ENCODE assay signal across 8 cellular contexts in the genomic region with DNA sequence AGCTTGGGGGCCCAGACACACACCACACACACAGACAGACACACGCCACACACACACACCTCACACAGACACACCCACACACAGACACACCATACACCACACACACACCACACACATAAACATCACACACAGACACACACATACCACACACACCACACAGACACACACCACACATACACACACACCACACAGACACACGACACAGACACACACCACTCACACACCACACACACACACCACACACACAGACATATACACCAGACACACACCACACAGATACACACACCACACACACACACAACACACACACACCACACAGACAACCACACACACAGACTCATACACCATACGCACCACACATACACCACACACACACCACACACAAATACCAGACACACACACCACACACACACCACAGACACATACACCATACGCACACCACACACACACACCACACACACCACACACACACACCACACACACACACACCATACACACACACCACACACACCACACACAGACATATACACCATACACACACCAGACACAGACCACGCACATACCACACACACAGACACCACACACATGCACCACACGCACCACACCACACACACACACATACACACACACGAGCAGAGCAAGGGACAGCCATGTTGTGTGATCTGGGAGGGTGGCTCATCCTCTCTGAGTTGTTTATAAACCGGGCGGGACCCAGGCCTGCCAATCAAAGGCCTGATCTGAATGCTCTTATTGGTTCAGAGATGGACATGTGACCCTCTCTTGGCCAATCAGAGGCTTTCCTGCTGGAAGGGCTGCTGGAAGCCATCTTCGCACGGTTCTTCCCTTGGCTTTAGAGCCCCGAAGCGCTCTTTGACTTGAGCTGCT.
DNase-seq lines count a peak whose midpoint lies in the region; ATAC-seq and TF ChIP-seq lines count a peak whose summit lies in the region.

No MANE protein-coding gene starts in this region.

- CTCF ChIA-PET in HEK293 (lab: Yijun Ruan, JAX) = interaction anchor here (1.1 kb wide), 1 partner anchor 10 kb away, joined by 3 read pairs; no protein-coding TSS in a partner anchor

- H3K27ac Mint-ChIP-seq in T-helper 1 cell treated with Interleukin-12 subunit alpha and Interleukin-12 subunit beta and Interleukin-4 antibody, amounts not matched to agents 30 μg/mL and 1 μg/mL, for 36 hours = peak overlapping the region; percentile 43
- no peak overlapping the region for H3K27ac Mint-ChIP-seq in endodermal cell

- peaks cover 15% of the 10 kb centered on the region for H3K27me3 Mint-ChIP-seq in T-helper 1 cell treated with Interleukin-12 subunit alpha and Interleukin-12 subunit beta and Interleukin-4 antibody, amounts not matched to agents 30 μg/mL and 1 μg/mL, for 36 hours (ENCODE audit: low read depth)
- H3K27me3 Mint-ChIP-seq in endodermal cell (ENCODE audit: insufficient read depth) = peaks cover 22% of the 10 kb centered on the region

- no peak overlapping the region for H3K9ac ChIP-seq in endodermal cell (ENCODE audit: extremely low read depth, low read length, poor library complexity, severe bottlenecking)

- H3K4me3 Mint-ChIP-seq in T-helper 1 cell treated with Interleukin-12 subunit alpha and Interleukin-12 subunit beta and Interleukin-4 antibody, amounts not matched to agents 30 μg/mL and 1 μg/mL, for 36 hours = peak overlapping the region; percentile 53
- peak overlapping the region; percentile 0 for H3K4me3 Mint-ChIP-seq in endodermal cell

- H3K9me3 Mint-ChIP-seq in T-helper 1 cell treated with Interleukin-12 subunit alpha and Interleukin-12 subunit beta and Interleukin-4 antibody, amounts not matched to agents 30 μg/mL and 1 μg/mL, for 36 hours = no peaks in the 10 kb centered on the region
- no peaks in the 10 kb centered on the region for H3K9me3 Mint-ChIP-seq in endodermal cell

- peaks cover 11% of the 10 kb centered on the region for H3K4me1 Mint-ChIP-seq in T-helper 1 cell treated with Interleukin-12 subunit alpha and Interleukin-12 subunit beta and Interleukin-4 antibody, amounts not matched to agents 30 μg/mL and 1 μg/mL, for 36 hours (ENCODE audit: low read depth)
- H3K4me1 Mint-ChIP-seq in endodermal cell = peaks cover 4% of the 10 kb centered on the region

- H3K4me3 ChIP-seq in HEK293 (ENCODE audit: low read depth, low read length) (no peak overlapping the region), endodermal cell (ENCODE audit: low read length) (no peak overlapping the region)

- TF ChIP-seq CTCF in HEK293 (tag by site-specific recombination; IDR thresholded peaks at IDR 0.05) (no peak), endodermal cell (conservative IDR thresholded peaks at IDR 0.05) (no peak)

- ATAC-seq in GM19455 (IDR thresholded peaks at IDR 0.05; ENCODE audit: unreplicated experiment) (no peak), GM19467 (IDR thresholded peaks at IDR 0.05; ENCODE audit: unreplicated experiment) (no peak), GM21515 (IDR thresholded peaks at IDR 0.05; ENCODE audit: unreplicated experiment) (no peak)

- H3K4me1 ChIP-seq in HEK293 (ENCODE audit: control insufficient read depth, insufficient read depth, low read length) = no peaks in the 10 kb centered on the region
- H3K4me1 ChIP-seq in endodermal cell (ENCODE audit: control insufficient read depth, insufficient read depth, low read length) = no peaks in the 10 kb centered on the region

- H3K27ac ChIP-seq in HEK293 (ENCODE audit: extremely low read depth, low read depth, low read length) (no peak overlapping the region), endodermal cell (ENCODE audit: low read depth, low read length) (no peak overlapping the region)

- no peaks in the 10 kb centered on the region for H3K9me3 ChIP-seq in HEK293 (ENCODE audit: control insufficient read depth, insufficient read depth, low read depth, low read length)
- H3K9me3 ChIP-seq in endodermal cell (ENCODE audit: control insufficient read depth, low read length) = no peaks in the 10 kb centered on the region

- 93 to 98% methylated on average over 8 to 13 of the region's 13 CpGs for WGBS in endodermal cell (ENCODE audit: insufficient coverage in 1 of 2, insufficient read length in 1 of 2), 2 experiments

- peak; percentile 45 for DNase-seq in Caki2 (ENCODE audit: low read depth)
- DNase-seq in endodermal cell = peak; percentile 75
- DNase-seq in stimulated activated CD8-positive, alpha-beta memory T cell treated with anti-CD3 and anti-CD28 coated beads, Interleukin-4, amount 100 ng/mL, for 48 hours = peak; percentile 65

- POLR2A ChIA-PET in HEK293 (lab: Yijun Ruan, JAX) = no interaction called here

- H3K36me3 Mint-ChIP-seq in T-helper 1 cell treated with Interleukin-12 subunit alpha and Interleukin-12 subunit beta and Interleukin-4 antibody, amounts not matched to agents 30 μg/mL and 1 μg/mL, for 36 hours (ENCODE audit: low read depth) = peaks cover 2% of the 10 kb centered on the region
- no peaks in the 10 kb centered on the region for H3K36me3 Mint-ChIP-seq in endodermal cell (ENCODE audit: low read depth)

- H3K27me3 ChIP-seq in endodermal cell (ENCODE audit: control insufficient read depth, insufficient read depth, low read length, poor library complexity, severe bottlenecking) = no peaks in the 10 kb centered on the region

- in situ Hi-C loops in Caki2 (cut with HindIII; ENCODE audit: low pct_unique_long_range_greater_than_20kb, low sequenced_read_pairs) = no loop called here

- H3K36me3 ChIP-seq in HEK293 (ENCODE audit: control insufficient read depth in 2 of 2, insufficient read depth in 1 of 2, low read length in 2 of 2) (no peaks in the 10 kb centered on the region), endodermal cell (ENCODE audit: control insufficient read depth, insufficient read depth, low read length) (no peaks in the 10 kb centered on the region)

TF ChIP-seq in HEK293, 187 proteins besides CTCF, POLR2A, EP300 and RAD21 (continues in another document):
- TF ChIP-seq ZNF19 (tag by site-specific recombination; IDR thresholded peaks at IDR 0.05; ENCODE audit: low read depth) (no peak), ZFP37 (tag by site-specific recombination; IDR thresholded peaks at IDR 0.05) (no peak), ZXDB (tag by site-specific recombination; IDR thresholded peaks at IDR 0.05) (no peak), ZNF211 (tag by site-specific recombination; IDR thresholded peaks at IDR 0.05; ENCODE audit: low read depth) (peak; percentile 30; the same call in 1 of the 2 replicates), ZNF776 (tag by site-specific recombination; IDR thresholded peaks at IDR 0.05; ENCODE audit: borderline replicate concordance) (peak; percentile 60; the same call in 1 of the 2 replicates), SP2 (tag by site-specific recombination; IDR thresholded peaks at IDR 0.05) (peak; percentile 28; the same call in 1 of the 2 replicates), ZIC2 (tag by site-specific recombination; IDR thresholded peaks at IDR 0.05) (no peak), ZNF510 (tag by site-specific recombination; IDR thresholded peaks at IDR 0.05; ENCODE audit: insufficient replicate concordance) (no peak), MYNN (tag by site-specific recombination; IDR thresholded peaks at IDR 0.05; ENCODE audit: borderline replicate concordance) (0 out of 2 replicates have a peak, but pooled peaks have one; percentile 23)
- TF ChIP-seq, protein P1, sequence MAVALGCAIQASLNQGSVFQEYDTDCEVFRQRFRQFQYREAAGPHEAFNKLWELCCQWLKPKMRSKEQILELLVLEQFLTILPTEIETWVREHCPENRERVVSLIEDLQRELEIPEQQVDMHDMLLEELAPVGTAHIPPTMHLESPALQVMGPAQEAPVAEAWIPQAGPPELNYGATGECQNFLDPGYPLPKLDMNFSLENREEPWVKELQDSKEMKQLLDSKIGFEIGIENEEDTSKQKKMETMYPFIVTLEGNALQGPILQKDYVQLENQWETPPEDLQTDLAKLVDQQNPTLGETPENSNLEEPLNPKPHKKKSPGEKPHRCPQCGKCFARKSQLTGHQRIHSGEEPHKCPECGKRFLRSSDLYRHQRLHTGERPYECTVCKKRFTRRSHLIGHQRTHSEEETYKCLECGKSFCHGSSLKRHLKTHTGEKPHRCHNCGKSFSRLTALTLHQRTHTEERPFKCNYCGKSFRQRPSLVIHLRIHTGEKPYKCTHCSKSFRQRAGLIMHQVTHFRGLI (tag by site-specific recombination; IDR thresholded peaks at IDR 0.05) = no peak
- TF ChIP-seq, protein P2, sequence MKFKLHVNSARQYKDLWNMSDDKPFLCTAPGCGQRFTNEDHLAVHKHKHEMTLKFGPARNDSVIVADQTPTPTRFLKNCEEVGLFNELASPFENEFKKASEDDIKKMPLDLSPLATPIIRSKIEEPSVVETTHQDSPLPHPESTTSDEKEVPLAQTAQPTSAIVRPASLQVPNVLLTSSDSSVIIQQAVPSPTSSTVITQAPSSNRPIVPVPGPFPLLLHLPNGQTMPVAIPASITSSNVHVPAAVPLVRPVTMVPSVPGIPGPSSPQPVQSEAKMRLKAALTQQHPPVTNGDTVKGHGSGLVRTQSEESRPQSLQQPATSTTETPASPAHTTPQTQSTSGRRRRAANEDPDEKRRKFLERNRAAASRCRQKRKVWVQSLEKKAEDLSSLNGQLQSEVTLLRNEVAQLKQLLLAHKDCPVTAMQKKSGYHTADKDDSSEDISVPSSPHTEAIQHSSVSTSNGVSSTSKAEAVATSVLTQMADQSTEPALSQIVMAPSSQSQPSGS (tag by site-specific recombination; IDR thresholded peaks at IDR 0.05; ENCODE audit: low read depth) = no peak
- TF ChIP-seq, protein P3, sequence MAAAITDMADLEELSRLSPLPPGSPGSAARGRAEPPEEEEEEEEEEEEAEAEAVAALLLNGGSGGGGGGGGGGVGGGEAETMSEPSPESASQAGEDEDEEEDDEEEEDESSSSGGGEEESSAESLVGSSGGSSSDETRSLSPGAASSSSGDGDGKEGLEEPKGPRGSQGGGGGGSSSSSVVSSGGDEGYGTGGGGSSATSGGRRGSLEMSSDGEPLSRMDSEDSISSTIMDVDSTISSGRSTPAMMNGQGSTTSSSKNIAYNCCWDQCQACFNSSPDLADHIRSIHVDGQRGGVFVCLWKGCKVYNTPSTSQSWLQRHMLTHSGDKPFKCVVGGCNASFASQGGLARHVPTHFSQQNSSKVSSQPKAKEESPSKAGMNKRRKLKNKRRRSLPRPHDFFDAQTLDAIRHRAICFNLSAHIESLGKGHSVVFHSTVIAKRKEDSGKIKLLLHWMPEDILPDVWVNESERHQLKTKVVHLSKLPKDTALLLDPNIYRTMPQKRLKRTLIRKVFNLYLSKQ (tag by site-specific recombination; IDR thresholded peaks at IDR 0.05; ENCODE audit: borderline replicate concordance) = 0 out of 2 replicates have a peak, but pooled peaks have one; percentile 1
